ENCODE assay signal across 8 cellular contexts in the genomic region with DNA sequence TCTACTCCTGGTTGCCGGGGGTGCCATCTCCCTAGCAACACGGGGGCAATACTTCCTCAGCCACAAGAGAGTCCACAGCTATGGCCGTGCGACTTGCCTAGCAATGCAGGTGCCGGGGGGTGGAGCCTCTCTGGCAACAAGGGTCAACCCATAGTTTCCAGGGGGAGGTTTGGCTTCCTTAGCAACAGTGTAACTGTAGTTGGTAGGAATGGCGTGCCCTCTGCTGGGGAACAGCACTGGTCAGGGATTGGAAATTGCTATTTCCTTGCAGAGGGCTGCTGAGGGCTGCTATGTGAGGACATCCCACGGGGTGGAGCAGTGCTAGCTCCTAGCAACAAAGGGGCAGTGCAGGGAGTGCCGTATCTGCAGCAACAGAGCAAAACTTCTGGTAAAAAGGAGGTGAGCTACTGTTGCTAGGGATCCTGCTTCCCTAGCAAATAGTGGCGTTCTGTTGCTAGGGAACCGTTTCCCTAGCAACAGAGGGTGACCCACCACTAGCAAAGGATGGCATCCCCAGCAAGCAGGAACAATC. TPM values are rescaled to one million over a fixed set of nuclear protein-coding genes. Genes with fewer than 3 reads are reported as not detected.
DNase-seq lines count a peak whose midpoint lies in the region; ATAC-seq, FAIRE-seq and TF ChIP-seq lines count a peak whose summit lies in the region.

No MANE protein-coding gene starts in this region.

- no peaks in the 10 kb centered on the region for H3K27me3 ChIP-seq in heart right ventricle
- H3K27me3 ChIP-seq in small intestine (ENCODE audit: control insufficient read depth in 2 of 2, insufficient read depth in 2 of 2, low read length in 2 of 2), result no peaks in the 10 kb centered on the region

- WGBS in heart right ventricle, 2 donors, result 57 to 60% methylated on average over 10 of the region's 10 CpGs
- 28 to 43% (median 33%) methylated on average over 10 of the region's 10 CpGs for WGBS in small intestine, 3 donors

- H3K36me3 ChIP-seq in heart right ventricle (peaks cover 0 to 73% (median 0%) of the 10 kb centered on the region in 9 donors), small intestine (ENCODE audit: control insufficient read depth in 2 of 2, insufficient read depth in 2 of 2, low read length in 2 of 2) (peaks cover 4 to 12% of the 10 kb centered on the region in 2 donors)

- no peaks in the 10 kb centered on the region for H3K4me1 ChIP-seq in heart right ventricle
- H3K4me1 ChIP-seq in small intestine (ENCODE audit: control insufficient read depth in 2 of 2, insufficient read depth in 1 of 2, low read depth in 1 of 2, low read length in 1 of 2), result no peaks in the 10 kb centered on the region

- no peak for FAIRE-seq in small intestine (lab: Jason Lieb, UNC)

- in situ Hi-C loops in SK-MEL-5 (cut with HindIII; ENCODE audit: low pct_unique_long_range_greater_than_20kb, low sequenced_read_pairs), result no loop called here

- H3K4me3 ChIP-seq in heart right ventricle (no peak overlapping the region), small intestine (ENCODE audit: low read depth in 1 of 2, low read length in 2 of 2) (no peak overlapping the region)

- peak; percentile 61 for DNase-seq in NCI-H1436 (lab: John Stamatoyannopoulos, UW)
- DNase-seq in NCI-H1436 treated with DMSO at 0.1 percent for 48 hours (lab: John Stamatoyannopoulos, UW), result no peak
- DNase-seq in SK-MEL-5 (ENCODE audit: low read depth, low spot score), result peak; percentile 92
- no peak for DNase-seq in heart right ventricle
- peak; percentile 81 for DNase-seq in small intestine
- no peak for DNase-seq in NCI-H446 (lab: John Stamatoyannopoulos, UW)
- no peak for DNase-seq in activated CD4-positive, alpha-beta T cell treated with anti-CD3 and anti-CD28 coated beads for 1 hour

- H3K9me3 ChIP-seq in heart right ventricle, result no peaks in the 10 kb centered on the region
- no peaks in the 10 kb centered on the region for H3K9me3 ChIP-seq in small intestine (ENCODE audit: control insufficient read depth, low read depth)

- ATAC-seq in heart right ventricle, result peak in 5 of 8 donors; percentile 13 to 45 (median 32)
- no peak for ATAC-seq in HG03439 (IDR thresholded peaks at IDR 0.05; ENCODE audit: unreplicated experiment)

- peak in 4 of 9 donors; percentile 11 to 27 (median 18) for TF ChIP-seq CTCF in heart right ventricle (IDR thresholded peaks at IDR 0.05)

- H3K27ac ChIP-seq in heart right ventricle (no peak overlapping the region), small intestine (ENCODE audit: low read depth in 1 of 2, low read length in 1 of 2) (peak overlapping the region in 1 of 2 donors; percentile 41)

- intact Hi-C loops in heart right ventricle (cut with DNase I), result no loop called here

RNA-seq across cellular contexts. Expression of a gene that starts 7.0 kb away (rescaled TPM):
- not detected in 2 replicates for total RNA-seq in SK-MEL-5 (2014; rRNA removed; shearing (Covaris generic))
- 1.0 and 1.2 TPM in 2 replicates for polyA plus RNA-seq in SK-MEL-5 (2015; cell fraction: cytosol; rRNA removed)
- 1.1 TPM in 1 of 2 replicates, not detected in the other for polyA plus RNA-seq in SK-MEL-5 (2015; cell fraction: nucleus; rRNA removed)
- total RNA-seq in heart right ventricle, result 1 to 10 TPM in 9 of 10 donors, under 1 TPM in 1; 0.59 to 5.5 (median 2.1) TPM
- 10 to 100 TPM in 1 of 2 donors, 1 to 10 TPM in 1; 1.6 to 11.6 TPM for polyA plus RNA-seq in heart right ventricle
- 100 to 1,000 TPM in 2 of 3 donors, 10 to 100 TPM in 1; 40.6 to 174 (median 118) TPM for polyA plus RNA-seq in small intestine

RNA-seq across cellular contexts. Expression of a gene that starts 9.4 kb away (rescaled TPM):
- total RNA-seq in SK-MEL-5 (2014; rRNA removed; shearing (Covaris generic)), result 32.8 and 33.6 TPM in 2 replicates
- 95.9 and 138 TPM in 2 replicates for polyA plus RNA-seq in SK-MEL-5 (2015; cell fraction: cytosol; rRNA removed)
- polyA plus RNA-seq in SK-MEL-5 (2015; cell fraction: nucleus; rRNA removed), result 43.8 and 59.3 TPM in 2 replicates
- 10 to 100 TPM; 12.3 to 29.4 (median 15.5) TPM for total RNA-seq in heart right ventricle
- polyA plus RNA-seq in heart right ventricle (10 to 100 TPM in 1 of 2 donors, 1 to 10 TPM in 1; 7.7 to 17.0 TPM), small intestine (10 to 100 TPM; 47.8 to 55.2 (median 54.2) TPM)

RNA-seq across cellular contexts. Expression of a gene that starts 11.1 kb away (rescaled TPM):
- total RNA-seq in SK-MEL-5 (2014; rRNA removed; shearing (Covaris generic)), result 46.1 and 49.0 TPM in 2 replicates
- 77.5 and 89.8 TPM in 2 replicates for polyA plus RNA-seq in SK-MEL-5 (2015; cell fraction: cytosol; rRNA removed)
- polyA plus RNA-seq in SK-MEL-5 (2015; cell fraction: nucleus; rRNA removed), result 13.8 and 24.9 TPM in 2 replicates
- total RNA-seq in heart right ventricle, result 10 to 100 TPM; 12.1 to 24.0 (median 19.3) TPM
- polyA plus RNA-seq in heart right ventricle, result 10 to 100 TPM in 1 of 2 donors, 1 to 10 TPM in 1; 5.6 to 38.0 TPM
- 10 to 100 TPM; 32.7 to 50.3 (median 39.3) TPM for polyA plus RNA-seq in small intestine

RNA-seq across cellular contexts. Expression of a gene that starts 20.5 kb away (rescaled TPM):
- total RNA-seq in SK-MEL-5 (2014; rRNA removed; shearing (Covaris generic)), result 10.6 and 10.8 TPM in 2 replicates
- polyA plus RNA-seq in SK-MEL-5 (2015; cell fraction: cytosol; rRNA removed), result 4.2 and 7.7 TPM in 2 replicates
- 2.0 and 2.1 TPM in 2 replicates for polyA plus RNA-seq in SK-MEL-5 (2015; cell fraction: nucleus; rRNA removed)
- 1 to 10 TPM; 5.4 to 8.4 (median 6.9) TPM for total RNA-seq in heart right ventricle
- 10 to 100 TPM; 14.6 to 16.9 TPM for polyA plus RNA-seq in heart right ventricle
- 10 to 100 TPM in 1 of 3 donors, 1 to 10 TPM in 2; 6.7 to 11.1 (median 9.7) TPM for polyA plus RNA-seq in small intestine

RNA-seq across cellular contexts. Expression of a gene that starts 20.7 kb away (rescaled TPM):
- total RNA-seq in SK-MEL-5 (2014; rRNA removed; shearing (Covaris generic)), result 2,354 and 2,678 TPM in 2 replicates
- 1,458 and 1,816 TPM in 2 replicates for polyA plus RNA-seq in SK-MEL-5 (2015; cell fraction: cytosol; rRNA removed)
- 255 and 330 TPM in 2 replicates for polyA plus RNA-seq in SK-MEL-5 (2015; cell fraction: nucleus; rRNA removed)
- 100 to 1,000 TPM; 550 to 734 (median 603) TPM for total RNA-seq in heart right ventricle
- polyA plus RNA-seq in heart right ventricle, result 1,000 to 10,000 TPM; 1,335 to 2,571 TPM
- 1,000 to 10,000 TPM; 2,119 to 4,773 (median 4,210) TPM for polyA plus RNA-seq in small intestine

Comparison
In these comparisons a context has a peak if more than half of its experiments do, and no peak if none do; other contexts are left out.
1. DNase-seq: peak in NCI-H1436 (single experiment), SK-MEL-5 (single experiment) and small intestine (single experiment); none in NCI-H1436 treated with DMSO at 0.1 percent for 48 hours (single experiment), heart right ventricle (0 of 2), NCI-H446 (0 of 2) and activated CD4-positive, alpha-beta T cell treated with anti-CD3 and anti-CD28 coated beads for 1 hour (single experiment).